ENCODE assay signal across 19 cellular contexts in the genomic region with DNA sequence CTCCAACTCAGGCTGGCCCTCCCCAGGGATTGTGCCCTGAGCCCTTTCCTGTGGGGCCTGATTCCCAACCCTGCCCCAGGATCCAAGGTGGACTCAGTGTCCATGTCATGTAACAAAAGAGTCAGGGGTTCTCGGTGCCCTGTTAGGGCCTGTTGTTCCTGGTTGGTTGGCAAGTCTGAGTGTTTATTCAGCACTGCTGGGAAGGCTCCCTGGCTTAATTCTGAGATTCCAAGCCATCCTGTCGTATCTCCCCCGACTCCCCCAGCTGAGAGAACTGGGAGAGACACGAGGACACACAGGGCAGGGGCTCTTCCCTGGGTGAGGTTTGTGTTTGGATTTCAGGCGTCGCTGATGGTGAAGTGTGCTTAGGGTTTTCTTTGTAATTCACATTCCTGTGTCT.
DNase-seq lines count a peak whose midpoint lies in the region; ATAC-seq and TF ChIP-seq lines count a peak whose summit lies in the region.
"Had no signal": no experiment of that assay in that cellular context is flagged by ENCODE, and none has a peak within 500 bp of the region (broad histone marks: within the 10 kb centered on the region; RNA-seq: fewer than 3 reads in every experiment).

No MANE protein-coding gene starts in this region.

- BruUV-seq in A673 (replicated peaks; lab: Mats Ljungman, UMichigan) (no TSS peak), IMR-90 (replicated peaks; lab: Mats Ljungman, UMichigan) (no TSS peak)

- H3K27ac ChIP-seq in A673 (ENCODE audit: low read depth, low read length, poor library complexity, severe bottlenecking) (peak overlapping the region; percentile 62), IMR-90 (ENCODE audit: insufficient read depth, low read length) (no peak overlapping the region), hepatocyte (peak overlapping the region; percentile 39)

- no peak overlapping the region for H3K9ac ChIP-seq in IMR-90 (ENCODE audit: low read depth, low read length)

- H4K20me1 ChIP-seq in IMR-90 (ENCODE audit: insufficient read depth, low read length) = peaks cover 4% of the 10 kb centered on the region
- no peaks in the 10 kb centered on the region for H4K20me1 ChIP-seq in hepatocyte (ENCODE audit: insufficient read depth, poor library complexity, severe bottlenecking)

- H3K79me2 ChIP-seq in hepatocyte = peaks cover 7% of the 10 kb centered on the region

- H3K4me1 Mint-ChIP-seq in nephron = peaks cover 77% of the 10 kb centered on the region

- no peaks in the 10 kb centered on the region for H3K36me3 Mint-ChIP-seq in nephron (ENCODE audit: low read depth)
- H3K36me3 Mint-ChIP-seq: CD4-positive, CD25-positive, alpha-beta regulatory T cell had no signal

- TF ChIP-seq CTCF in A673 (conservative IDR thresholded peaks at IDR 0.05; ENCODE audit: low read depth, low read length) (no peak), IMR-90 (conservative IDR thresholded peaks at IDR 0.05; ENCODE audit: low read depth, low read length) (no peak), hepatocyte (IDR thresholded peaks at IDR 0.05; ENCODE audit: poor library complexity) (no peak), nephron (IDR thresholded peaks at IDR 0.05; ENCODE audit: unreplicated experiment in 3 of 3) (no peak)

- no peak for DNase-seq in A673 (ENCODE audit: low spot score)
- DNase-seq in IMR-90 = peak; percentile 11
- no peak for DNase-seq in hepatocyte (ENCODE audit: low spot score)
- no peak for DNase-seq in T-helper 9 cell
- DNase-seq in posterior vena cava (ENCODE audit: low spot score) = no peak
- DNase-seq: 8988T; Caco-2; CD4-positive, CD25-positive, alpha-beta regulatory T cell; HFFc6; KBM-7; NCI-H187; NCI-H2227 treated with DMSO at 0.1 percent for 48 hours; NCI-H510A treated with DMSO at 0.1 percent for 48 hours; NCI-H774 had no signal

- H3K4me3 ChIP-seq in A673 (ENCODE audit: low read depth, low read length, poor library complexity, severe bottlenecking) (no peak overlapping the region), IMR-90 (ENCODE audit: insufficient read depth, low read depth, low read length) (no peak overlapping the region), hepatocyte (no peak overlapping the region)

- peak overlapping the region in 2 of 3 experiments; percentile 45 to 51 for H3K4me3 Mint-ChIP-seq in nephron
- H3K4me3 Mint-ChIP-seq: B cell; CD4-positive, CD25-positive, alpha-beta regulatory T cell; HFFc6 had no signal

- peak overlapping the region; percentile 32; the same call in 1 of the 2 replicates for H3K23ac ChIP-seq in IMR-90 (ENCODE audit: low read depth, low read length)

- no peak overlapping the region for H2BK20ac ChIP-seq in IMR-90 (ENCODE audit: low read depth, low read length)

- H3K9me1 ChIP-seq in IMR-90 (ENCODE audit: insufficient read depth, low read length) = 0 out of 2 replicates have a peak, but pooled peaks cover 2% of the 10 kb centered on the region

- POLR2A ChIA-PET in A673 (lab: Charles Lee; ENCODE audit: low non-redundant PET) = no interaction called here
- POLR2A ChIA-PET in IMR-90 (lab: Charles Lee; ENCODE audit: unreplicated experiment) = no interaction called here

- H3K36me3 ChIP-seq in A673 (ENCODE audit: insufficient read depth, low read length, poor library complexity, severe bottlenecking) = no peaks in the 10 kb centered on the region
- H3K36me3 ChIP-seq in IMR-90 (ENCODE audit: control insufficient read depth, insufficient read depth, low read length) = no peaks in the 10 kb centered on the region
- no peaks in the 10 kb centered on the region for H3K36me3 ChIP-seq in hepatocyte (replicated peaks; ENCODE audit: insufficient read depth, low read depth)

- H3K27me3 Mint-ChIP-seq in nephron (ENCODE audit: low read depth) = no peaks in the 10 kb centered on the region
- H3K27me3 Mint-ChIP-seq: B cell; CD4-positive, CD25-positive, alpha-beta regulatory T cell had no signal

- H3K9me3 ChIP-seq in A673 (ENCODE audit: low read depth, low read length, poor library complexity, severe bottlenecking) (no peaks in the 10 kb centered on the region), IMR-90 (ENCODE audit: control insufficient read depth, insufficient read depth, low read length) (no peaks in the 10 kb centered on the region), hepatocyte (ENCODE audit: low read depth) (no peaks in the 10 kb centered on the region)
- H3K9me3 ChIP-seq: Caco-2 had no signal

- no peak for TF ChIP-seq RAD21 in IMR-90 (IDR thresholded peaks at IDR 0.05; ENCODE audit: low read length)

- TF ChIP-seq POLR2A in IMR-90 (IDR thresholded peaks at IDR 0.05; ENCODE audit: low read depth, low read length) = no peak

- H3K18ac ChIP-seq in IMR-90 (ENCODE audit: low read depth, low read length) = no peak overlapping the region; the same call in 1 of the 2 replicates

- H4K91ac ChIP-seq in IMR-90 (ENCODE audit: insufficient read depth, low read depth, low read length) = peak overlapping the region; percentile 65; the same call in 1 of the 2 replicates

- intact Hi-C loops in A673 (cut with micrococcal nuclease; ENCODE audit: unreplicated experiment) (no loop called here), IMR-90 (cut with micrococcal nuclease) (no loop called here), posterior vena cava (cut with DNase I) (no loop called here)

- H2BK5ac ChIP-seq in IMR-90 (ENCODE audit: low read depth, low read length, poor library complexity, severe bottlenecking) = no peak overlapping the region

- peak overlapping the region; percentile 47 for H2AFZ ChIP-seq in IMR-90 (replicated peaks; ENCODE audit: low read length, poor library complexity)
- H2AFZ ChIP-seq in hepatocyte = no peak overlapping the region

- in situ Hi-C loops in IMR-90 (cut with MboI; ENCODE audit: low sequenced_read_pairs) = no loop called here

- H3K27ac Mint-ChIP-seq in nephron = peak overlapping the region; percentile 91 to 99 (median 95)
- H3K27ac Mint-ChIP-seq: B cell, HFFc6 had no signal

- no CpG with 5 or more reads among the region's 6 CpGs for WGBS in IMR-90 (ENCODE audit: extremely low coverage in 2 of 2, insufficient read length in 1 of 2), 2 experiments
- WGBS in hepatocyte (ENCODE audit: low lambda C conversion rate, missing lambda C conversion rate) = 53% methylated on average over 6 of the region's 6 CpGs

- peaks cover 3 to 18% of the 10 kb centered on the region in 2 experiments; a peak in 2 of 4 replicates for H3K79me1 ChIP-seq in IMR-90 (ENCODE audit: low read depth in 1 of 2, low read length in 2 of 2)

- dilution Hi-C loops in IMR-90 (cut with HindIII; ENCODE audit: low sequenced_read_pairs, unreplicated experiment) = no loop called here

- H4K8ac ChIP-seq in IMR-90 (ENCODE audit: low read depth in 2 of 2, low read length in 2 of 2) = peak overlapping the region in 1 of 2 experiments; percentile 52; a peak in 1 of 4 replicates

- no peaks in the 10 kb centered on the region for H3K9me3 Mint-ChIP-seq in nephron
- H3K9me3 Mint-ChIP-seq: CD4-positive, CD25-positive, alpha-beta regulatory T cell; HFFc6 had no signal

- H4K5ac ChIP-seq in IMR-90 (ENCODE audit: low read depth, low read length) = no peak overlapping the region; the same call in 1 of the 2 replicates

- H3K4me2 ChIP-seq in IMR-90 (ENCODE audit: low read depth, low read length) (no peak overlapping the region), hepatocyte (peak overlapping the region; percentile 44)

- no peak overlapping the region for H2AK5ac ChIP-seq in IMR-90 (ENCODE audit: low read depth, low read length)

- CTCF ChIA-PET in A673 (lab: Charles Lee) = no interaction called here
- CTCF ChIA-PET in IMR-90 (lab: Yijun Ruan, JAX) = no interaction called here

- no peak overlapping the region for H2BK15ac ChIP-seq in IMR-90 (ENCODE audit: low read depth, low read length)

- no peaks in the 10 kb centered on the region for H3K9me2 ChIP-seq in hepatocyte (replicated peaks; ENCODE audit: insufficient read depth)

- no peak overlapping the region for H3K56ac ChIP-seq in IMR-90 (ENCODE audit: extremely low read depth, insufficient read depth, low read length)

- H3K14ac ChIP-seq in IMR-90 (replicated peaks; ENCODE audit: low read depth, low read length) = peak overlapping the region; percentile 52; the same call in 1 of the 2 replicates

- no peak overlapping the region for H2AK9ac ChIP-seq in IMR-90 (replicated peaks; ENCODE audit: low read depth, low read length, poor library complexity)

- ATAC-seq in IMR-90 (ENCODE audit: low read depth) (peak; percentile 65), HG02840 (IDR thresholded peaks at IDR 0.05; ENCODE audit: low FRiP score, unreplicated experiment) (no peak), GM18502 (IDR thresholded peaks at IDR 0.05; ENCODE audit: poor library complexity, unreplicated experiment) (no peak)
- ATAC-seq: Right ventricle myocardium inferior had no signal

- H3K4ac ChIP-seq in IMR-90 (ENCODE audit: low read depth, low read length) = peak overlapping the region; percentile 35

- H3K4me1 ChIP-seq in A673 (ENCODE audit: insufficient read depth, low read length, poor library complexity, severe bottlenecking) (peaks cover 25% of the 10 kb centered on the region), IMR-90 (ENCODE audit: control insufficient read depth, insufficient read depth, low read length) (peaks cover 4% of the 10 kb centered on the region; the same call in 1 of the 2 replicates), hepatocyte (ENCODE audit: insufficient read depth) (peaks cover 19% of the 10 kb centered on the region)
- H3K4me1 ChIP-seq: Caco-2 had no signal

- H3K27me3 ChIP-seq in A673 (replicated peaks; ENCODE audit: insufficient read depth, low read depth, low read length, poor library complexity) = no peaks in the 10 kb centered on the region
- no peaks in the 10 kb centered on the region for H3K27me3 ChIP-seq in IMR-90 (ENCODE audit: control insufficient read depth, insufficient read depth, low read length)
- no peaks in the 10 kb centered on the region for H3K27me3 ChIP-seq in hepatocyte

- no peak overlapping the region for H2BK120ac ChIP-seq in IMR-90 (ENCODE audit: low read depth, low read length)

TF ChIP-seq in IMR-90, 13 proteins besides CTCF, POLR2A, EP300 and RAD21:
- no peak for TF ChIP-seq BHLHE40 (IDR thresholded peaks at IDR 0.05; ENCODE audit: low read depth, low read length)
- no peak for TF ChIP-seq FOS (IDR thresholded peaks at IDR 0.05; ENCODE audit: low read depth, low read length)
